ENCODE assay signal across 15 cellular contexts in the genomic region with DNA sequence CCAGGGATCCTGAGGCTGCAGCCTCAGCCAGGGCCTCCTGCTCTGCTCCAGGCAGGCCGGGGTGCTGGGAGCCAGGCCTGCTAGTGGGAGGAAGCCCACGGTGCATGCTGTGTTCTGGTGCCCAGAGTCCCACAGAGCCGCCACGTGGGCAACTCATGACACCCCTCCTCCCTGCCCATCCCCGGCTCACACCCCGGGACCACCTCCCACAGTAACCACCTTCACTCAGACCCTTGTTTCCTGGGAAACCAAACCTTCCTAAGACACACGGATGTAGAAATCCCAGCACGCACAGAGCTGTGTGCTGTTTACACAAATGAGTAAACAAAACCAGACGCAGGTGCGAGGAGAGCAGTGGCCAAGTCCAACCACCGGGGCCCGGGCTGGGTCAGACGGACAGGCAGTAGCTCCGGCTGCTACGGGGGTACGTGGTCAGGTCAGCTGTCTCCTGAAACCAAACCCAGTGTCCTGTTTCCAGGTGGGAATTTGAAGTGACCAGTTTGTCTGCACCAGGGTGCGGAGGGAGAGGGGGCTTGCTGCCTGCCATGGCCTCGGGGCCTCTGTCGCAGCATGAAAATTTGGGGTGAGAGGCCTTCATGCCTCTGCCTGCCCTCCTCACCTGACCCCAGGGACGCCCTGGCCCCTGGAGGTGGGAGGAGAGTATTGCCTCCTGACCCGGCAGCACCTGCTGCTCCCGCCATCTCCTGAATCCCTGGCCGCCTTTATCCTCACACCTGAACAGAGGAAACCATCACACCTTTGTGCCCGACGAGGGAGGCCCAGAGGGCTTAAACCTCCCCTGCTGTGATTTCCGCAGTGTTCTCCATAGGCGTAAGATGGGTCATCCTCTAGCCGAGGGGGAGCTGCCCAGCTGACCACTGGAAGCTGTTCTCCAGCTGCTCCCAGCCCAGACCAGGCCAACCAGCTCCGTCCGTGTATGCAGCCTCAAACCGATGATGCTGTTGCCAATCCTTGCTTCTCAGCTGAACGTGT. TPM values are rescaled to one million over a fixed set of nuclear protein-coding genes. Genes with fewer than 3 reads are reported as not detected.
DNase-seq lines count a peak whose midpoint lies in the region; ATAC-seq and TF ChIP-seq lines count a peak whose summit lies in the region.
"Had no signal": no experiment of that assay in that cellular context is flagged by ENCODE, and none has a peak within 500 bp of the region (broad histone marks: within the 10 kb centered on the region; RNA-seq: fewer than 3 reads in every experiment).

No MANE protein-coding gene starts in this region.

- H2AFZ ChIP-seq in PC-9: no peak overlapping the region

- peak; percentile 61 for DNase-seq in DMS153 treated with DMSO at 0.1 percent for 48 hours (lab: John Stamatoyannopoulos, UW; ENCODE audit: unreplicated experiment)
- DNase-seq in NCI-H1417 treated with DMSO at 0.1 percent for 48 hours (lab: John Stamatoyannopoulos, UW): peak; percentile 74
- no peak for DNase-seq in RWPE2 (ENCODE audit: low spot score)
- DNase-seq in right lobe of liver: peak; percentile 66 to 81 (median 71)
- no peak for DNase-seq in activated T-cell treated with anti-CD3 and anti-CD28 coated beads, Interleukin-2, amount 50 U/mL, for 1 hour
- no peak for DNase-seq in HPDE6-E6E7 (ENCODE audit: extremely low spot score)
- DNase-seq in PC-9: no peak
- DNase-seq: activated CD4-positive, alpha-beta memory T cell treated with anti-CD3 and anti-CD28 coated beads, Interleukin-2, amount 10 ng/mL, durations not matched to agents 7 days and 5 days; central memory CD4-positive, alpha-beta T cell; effector CD8-positive, alpha-beta T cell; heart right ventricle; IMR-90 had no signal

- no TSS peak for BruUV-seq in PC-9 (replicated peaks; lab: Mats Ljungman, UMichigan)

- no peak for TF ChIP-seq POLR2A in right lobe of liver (IDR thresholded peaks at IDR 0.05)

- WGBS in right lobe of liver (ENCODE audit: insufficient coverage, low coverage, low lambda C conversion rate, missing lambda C conversion rate): 60% methylated on average over 14 of the region's 32 CpGs

- H3K9me2 ChIP-seq in PC-9 (ENCODE audit: insufficient read depth): no peaks in the 10 kb centered on the region

- H3K27me3 ChIP-seq in RWPE2 (ENCODE audit: insufficient read depth, poor library complexity, severe bottlenecking) (peaks cover 20% of the 10 kb centered on the region), right lobe of liver (no peaks in the 10 kb centered on the region), PC-9 (ENCODE audit: insufficient read depth, low read depth) (peaks cover 87% of the 10 kb centered on the region)

- no peaks in the 10 kb centered on the region for H3K9me3 ChIP-seq in RWPE2 (ENCODE audit: severe bottlenecking)
- no peaks in the 10 kb centered on the region for H3K9me3 ChIP-seq in right lobe of liver
- H3K9me3 ChIP-seq in PC-9 (ENCODE audit: insufficient read depth, low read depth): no peaks in the 10 kb centered on the region
- H3K9me3 ChIP-seq: heart right ventricle had no signal

- H3K4me1 ChIP-seq in RWPE2 (ENCODE audit: insufficient read depth, poor library complexity, severe bottlenecking) (no peaks in the 10 kb centered on the region), right lobe of liver (peaks cover 0 to 5% (median 0%) of the 10 kb centered on the region in 4 donors), PC-9 (replicated peaks; ENCODE audit: insufficient read depth) (no peaks in the 10 kb centered on the region)

- H3K36me3 ChIP-seq in RWPE2 (ENCODE audit: low read depth) (no peaks in the 10 kb centered on the region), right lobe of liver (no peaks in the 10 kb centered on the region), PC-9 (ENCODE audit: low read depth) (no peaks in the 10 kb centered on the region)
- H3K36me3 ChIP-seq: heart right ventricle had no signal

- H3K4me2 ChIP-seq in PC-9: no peak overlapping the region

- TF ChIP-seq CTCF in RWPE2 (IDR thresholded peaks at IDR 0.05; ENCODE audit: poor library complexity, severe bottlenecking) (no peak), right lobe of liver (IDR thresholded peaks at IDR 0.05) (peak in 1 of 4 donors; percentile 5), PC-9 (conservative IDR thresholded peaks at IDR 0.05) (no peak)

- intact Hi-C loops in right lobe of liver (cut with DNase I): no loop called here
- intact Hi-C loops in PC-9 (cut with micrococcal nuclease; ENCODE audit: unreplicated experiment): no loop called here

- CTCF ChIA-PET in PC-9 (lab: Charles Lee): no interaction called here

- H4K20me1 ChIP-seq in PC-9 (ENCODE audit: insufficient read depth): no peaks in the 10 kb centered on the region

- ATAC-seq in RWPE2 (ENCODE audit: low read depth) (peak; percentile 12; the same call in 1 of the 3 replicates), right lobe of liver (peak; percentile 94 to 98 (median 96)), HG02798 (IDR thresholded peaks at IDR 0.05; ENCODE audit: poor library complexity, unreplicated experiment) (no peak)
- ATAC-seq: heart right ventricle had no signal

- no peaks in the 10 kb centered on the region for H3F3A ChIP-seq in PC-9 (ENCODE audit: insufficient read depth, low read depth)

- H3K27ac ChIP-seq in RWPE2 (ENCODE audit: poor library complexity, severe bottlenecking) (no peak overlapping the region), right lobe of liver (no peak overlapping the region), PC-9 (no peak overlapping the region)
- H3K27ac ChIP-seq: heart right ventricle had no signal

- POLR2A ChIA-PET in PC-9 (lab: Charles Lee; ENCODE audit: unreplicated experiment): no interaction called here

- no peaks in the 10 kb centered on the region for H3K79me2 ChIP-seq in PC-9 (ENCODE audit: low read depth)

- H3K4me3 ChIP-seq in RWPE2 (ENCODE audit: severe bottlenecking) (no peak overlapping the region), right lobe of liver (no peak overlapping the region), PC-9 (no peak overlapping the region)
- H3K4me3 ChIP-seq: heart right ventricle had no signal

RNA-seq across cellular contexts. Expression of gene SMOC2, which starts 52.0 kb away (rescaled TPM):
- total RNA-seq in right lobe of liver (1 to 10 TPM in 3 of 6 experiments, under 1 TPM in 3; 0.42 to 3.5 (median 1.2) TPM), PC-9 (2021) (not detected in 2 replicates)
- total RNA-seq: activated CD4-positive, alpha-beta memory T cell treated with anti-CD3 and anti-CD28 coated beads, Interleukin-2, amount 10 ng/mL, durations not matched to agents 7 days and 5 days; fibroblast of lung; IMR-90; NCI-H460 had no signal

Comparison
In these comparisons a context has a peak if more than half of its experiments do, and no peak if none do; other contexts are left out.
1. DNase-seq: peak in DMS153 treated with DMSO at 0.1 percent for 48 hours (single experiment), NCI-H1417 treated with DMSO at 0.1 percent for 48 hours (single experiment) and right lobe of liver (3 of 3); none in RWPE2 (single experiment), activated T-cell treated with anti-CD3 and anti-CD28 coated beads, Interleukin-2, amount 50 U/mL, for 1 hour (single experiment), HPDE6-E6E7 (single experiment) and PC-9 (0 of 2).